ENCODE assay signal across 1 cellular context in the genomic region with DNA sequence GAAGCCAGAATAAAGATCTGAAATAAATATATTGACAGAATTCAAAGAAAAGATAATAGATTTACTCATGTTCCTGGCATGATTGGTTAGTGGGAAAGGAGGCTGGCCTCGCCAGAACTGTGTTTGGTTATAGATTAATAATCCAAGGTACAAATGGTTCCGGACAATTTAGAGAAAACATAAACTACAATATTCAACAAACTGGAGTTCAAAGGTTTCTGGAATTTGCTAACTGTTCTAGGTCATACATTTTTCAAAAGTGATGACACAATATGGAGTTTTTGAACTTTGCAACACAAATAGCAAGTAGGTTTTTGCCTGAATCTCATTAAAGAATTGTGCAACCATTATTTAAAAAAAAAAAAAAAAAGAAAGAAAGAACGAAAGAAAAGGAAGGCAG.
TF ChIP-seq lines count a peak whose summit lies in the region.

No MANE protein-coding gene starts in this region.

TF ChIP-seq in HepG2, 621 proteins besides CTCF, POLR2A, EP300 and RAD21 (continued from another document and continues in another):
- TF ChIP-seq, protein P1, sequence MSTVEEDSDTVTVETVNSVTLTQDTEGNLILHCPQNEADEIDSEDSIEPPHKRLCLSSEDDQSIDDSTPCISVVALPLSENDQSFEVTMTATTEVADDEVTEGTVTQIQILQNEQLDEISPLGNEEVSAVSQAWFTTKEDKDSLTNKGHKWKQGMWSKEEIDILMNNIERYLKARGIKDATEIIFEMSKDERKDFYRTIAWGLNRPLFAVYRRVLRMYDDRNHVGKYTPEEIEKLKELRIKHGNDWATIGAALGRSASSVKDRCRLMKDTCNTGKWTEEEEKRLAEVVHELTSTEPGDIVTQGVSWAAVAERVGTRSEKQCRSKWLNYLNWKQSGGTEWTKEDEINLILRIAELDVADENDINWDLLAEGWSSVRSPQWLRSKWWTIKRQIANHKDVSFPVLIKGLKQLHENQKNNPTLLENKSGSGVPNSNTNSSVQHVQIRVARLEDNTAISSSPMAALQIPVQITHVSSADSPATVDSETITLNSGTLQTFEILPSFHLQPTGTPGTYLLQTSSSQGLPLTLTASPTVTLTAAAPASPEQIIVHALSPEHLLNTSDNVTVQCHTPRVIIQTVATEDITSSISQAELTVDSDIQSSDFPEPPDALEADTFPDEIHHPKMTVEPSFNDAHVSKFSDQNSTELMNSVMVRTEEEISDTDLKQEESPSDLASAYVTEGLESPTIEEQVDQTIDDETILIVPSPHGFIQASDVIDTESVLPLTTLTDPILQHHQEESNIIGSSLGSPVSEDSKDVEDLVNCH (CRISPR knock-in tag; IDR thresholded peaks at IDR 0.05): no peak
- TF ChIP-seq TBP (CRISPR knock-in tag; IDR thresholded peaks at IDR 0.05) (no peak), ELF1 (CRISPR knock-in tag; IDR thresholded peaks at IDR 0.05) (no peak), HNF4G (IDR thresholded peaks at IDR 0.05; ENCODE audit: borderline replicate concordance, low read depth, low read length) (no peak; the same call in 1 of the 2 replicates), HNF4G (CRISPR knock-in tag; IDR thresholded peaks at IDR 0.05; ENCODE audit: borderline replicate concordance, low read depth) (no peak), NR2F6 (IDR thresholded peaks at IDR 0.05) (no peak), NR2F6 (CRISPR knock-in tag; IDR thresholded peaks at IDR 0.05) (no peak), GABPB1 (CRISPR knock-in tag; IDR thresholded peaks at IDR 0.05) (no peak), ZNF558 (CRISPR knock-in tag; IDR thresholded peaks at IDR 0.05; ENCODE audit: borderline replicate concordance) (no peak), TBL1XR1 (IDR thresholded peaks at IDR 0.05; ENCODE audit: borderline replicate concordance, low read length, partially characterized antibody) (peak; percentile 10), HNRNPH1 (optimal IDR thresholded peaks at IDR 0.05; ENCODE audit: low read depth, low read length) (no peak), ZNF850 (CRISPR knock-in tag; conservative IDR thresholded peaks at IDR 0.05) (no peak), YEATS4 (CRISPR knock-in tag; IDR thresholded peaks at IDR 0.05; ENCODE audit: borderline replicate concordance) (no peak), KLF16 (CRISPR knock-in tag; IDR thresholded peaks at IDR 0.05) (no peak), LCORL (IDR thresholded peaks at IDR 0.05) (no peak), LCORL (CRISPR knock-in tag; IDR thresholded peaks at IDR 0.05) (no peak), FOXA3 (CRISPR knock-in tag; IDR thresholded peaks at IDR 0.05) (peak; percentile 76), ZSCAN30 (CRISPR knock-in tag; IDR thresholded peaks at IDR 0.05) (no peak), ZNF891 (CRISPR knock-in tag; IDR thresholded peaks at IDR 0.05) (no peak), ZBTB21 (CRISPR knock-in tag; IDR thresholded peaks at IDR 0.05) (peak; percentile 73; the same call in 1 of the 2 replicates), ZNF256 (CRISPR knock-in tag; conservative IDR thresholded peaks at IDR 0.05) (no peak), ZNF552 (CRISPR knock-in tag; IDR thresholded peaks at IDR 0.05; ENCODE audit: borderline replicate concordance) (no peak), ZBTB1 (CRISPR knock-in tag; IDR thresholded peaks at IDR 0.05; ENCODE audit: borderline replicate concordance) (no peak), ZFP41 (CRISPR knock-in tag; IDR thresholded peaks at IDR 0.05; ENCODE audit: borderline replicate concordance) (no peak), ZNF720 (CRISPR knock-in tag; IDR thresholded peaks at IDR 0.05) (no peak), PRMT3 (CRISPR knock-in tag; IDR thresholded peaks at IDR 0.05; ENCODE audit: borderline replicate concordance, low read depth) (no peak), DR1 (CRISPR knock-in tag; IDR thresholded peaks at IDR 0.05) (no peak), ZNF83 (CRISPR knock-in tag; IDR thresholded peaks at IDR 0.05; ENCODE audit: borderline replicate concordance) (no peak), ELF4 (CRISPR knock-in tag; IDR thresholded peaks at IDR 0.05; ENCODE audit: borderline replicate concordance) (no peak), ZFP36 (IDR thresholded peaks at IDR 0.05; ENCODE audit: borderline replicate concordance, low read depth, low read length, partially characterized antibody) (no peak), ZNF674 (CRISPR knock-in tag; IDR thresholded peaks at IDR 0.05; ENCODE audit: low read depth) (no peak), ZNF496 (CRISPR knock-in tag; IDR thresholded peaks at IDR 0.05; ENCODE audit: insufficient replicate concordance) (no peak), ZNF317 (CRISPR knock-in tag; IDR thresholded peaks at IDR 0.05) (no peak), ARNTL (CRISPR knock-in tag; IDR thresholded peaks at IDR 0.05) (no peak), ZNF30 (CRISPR knock-in tag; IDR thresholded peaks at IDR 0.05) (no peak), MYNN (CRISPR knock-in tag; IDR thresholded peaks at IDR 0.05; ENCODE audit: low read depth) (no peak), SOX5 (CRISPR knock-in tag; IDR thresholded peaks at IDR 0.05; ENCODE audit: borderline replicate concordance) (peak; percentile 75; the same call in 1 of the 2 replicates), SALL1 (CRISPR knock-in tag; IDR thresholded peaks at IDR 0.05) (no peak; the same call in 1 of the 2 replicates), RXRB (CRISPR knock-in tag; IDR thresholded peaks at IDR 0.05; ENCODE audit: borderline replicate concordance) (peak; percentile 38)
- TF ChIP-seq, protein P2, sequence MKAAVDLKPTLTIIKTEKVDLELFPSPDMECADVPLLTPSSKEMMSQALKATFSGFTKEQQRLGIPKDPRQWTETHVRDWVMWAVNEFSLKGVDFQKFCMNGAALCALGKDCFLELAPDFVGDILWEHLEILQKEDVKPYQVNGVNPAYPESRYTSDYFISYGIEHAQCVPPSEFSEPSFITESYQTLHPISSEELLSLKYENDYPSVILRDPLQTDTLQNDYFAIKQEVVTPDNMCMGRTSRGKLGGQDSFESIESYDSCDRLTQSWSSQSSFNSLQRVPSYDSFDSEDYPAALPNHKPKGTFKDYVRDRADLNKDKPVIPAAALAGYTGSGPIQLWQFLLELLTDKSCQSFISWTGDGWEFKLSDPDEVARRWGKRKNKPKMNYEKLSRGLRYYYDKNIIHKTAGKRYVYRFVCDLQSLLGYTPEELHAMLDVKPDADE (CRISPR knock-in tag; IDR thresholded peaks at IDR 0.05): no peak
- TF ChIP-seq, protein P3, sequence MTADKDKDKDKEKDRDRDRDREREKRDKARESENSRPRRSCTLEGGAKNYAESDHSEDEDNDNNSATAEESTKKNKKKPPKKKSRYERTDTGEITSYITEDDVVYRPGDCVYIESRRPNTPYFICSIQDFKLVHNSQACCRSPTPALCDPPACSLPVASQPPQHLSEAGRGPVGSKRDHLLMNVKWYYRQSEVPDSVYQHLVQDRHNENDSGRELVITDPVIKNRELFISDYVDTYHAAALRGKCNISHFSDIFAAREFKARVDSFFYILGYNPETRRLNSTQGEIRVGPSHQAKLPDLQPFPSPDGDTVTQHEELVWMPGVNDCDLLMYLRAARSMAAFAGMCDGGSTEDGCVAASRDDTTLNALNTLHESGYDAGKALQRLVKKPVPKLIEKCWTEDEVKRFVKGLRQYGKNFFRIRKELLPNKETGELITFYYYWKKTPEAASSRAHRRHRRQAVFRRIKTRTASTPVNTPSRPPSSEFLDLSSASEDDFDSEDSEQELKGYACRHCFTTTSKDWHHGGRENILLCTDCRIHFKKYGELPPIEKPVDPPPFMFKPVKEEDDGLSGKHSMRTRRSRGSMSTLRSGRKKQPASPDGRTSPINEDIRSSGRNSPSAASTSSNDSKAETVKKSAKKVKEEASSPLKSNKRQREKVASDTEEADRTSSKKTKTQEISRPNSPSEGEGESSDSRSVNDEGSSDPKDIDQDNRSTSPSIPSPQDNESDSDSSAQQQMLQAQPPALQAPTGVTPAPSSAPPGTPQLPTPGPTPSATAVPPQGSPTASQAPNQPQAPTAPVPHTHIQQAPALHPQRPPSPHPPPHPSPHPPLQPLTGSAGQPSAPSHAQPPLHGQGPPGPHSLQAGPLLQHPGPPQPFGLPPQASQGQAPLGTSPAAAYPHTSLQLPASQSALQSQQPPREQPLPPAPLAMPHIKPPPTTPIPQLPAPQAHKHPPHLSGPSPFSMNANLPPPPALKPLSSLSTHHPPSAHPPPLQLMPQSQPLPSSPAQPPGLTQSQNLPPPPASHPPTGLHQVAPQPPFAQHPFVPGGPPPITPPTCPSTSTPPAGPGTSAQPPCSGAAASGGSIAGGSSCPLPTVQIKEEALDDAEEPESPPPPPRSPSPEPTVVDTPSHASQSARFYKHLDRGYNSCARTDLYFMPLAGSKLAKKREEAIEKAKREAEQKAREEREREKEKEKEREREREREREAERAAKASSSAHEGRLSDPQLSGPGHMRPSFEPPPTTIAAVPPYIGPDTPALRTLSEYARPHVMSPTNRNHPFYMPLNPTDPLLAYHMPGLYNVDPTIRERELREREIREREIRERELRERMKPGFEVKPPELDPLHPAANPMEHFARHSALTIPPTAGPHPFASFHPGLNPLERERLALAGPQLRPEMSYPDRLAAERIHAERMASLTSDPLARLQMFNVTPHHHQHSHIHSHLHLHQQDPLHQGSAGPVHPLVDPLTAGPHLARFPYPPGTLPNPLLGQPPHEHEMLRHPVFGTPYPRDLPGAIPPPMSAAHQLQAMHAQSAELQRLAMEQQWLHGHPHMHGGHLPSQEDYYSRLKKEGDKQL (CRISPR knock-in tag; IDR thresholded peaks at IDR 0.05; ENCODE audit: low read depth): 0 out of 2 replicates have a peak, but pooled peaks have one; percentile 18
- TF ChIP-seq, protein P4, sequence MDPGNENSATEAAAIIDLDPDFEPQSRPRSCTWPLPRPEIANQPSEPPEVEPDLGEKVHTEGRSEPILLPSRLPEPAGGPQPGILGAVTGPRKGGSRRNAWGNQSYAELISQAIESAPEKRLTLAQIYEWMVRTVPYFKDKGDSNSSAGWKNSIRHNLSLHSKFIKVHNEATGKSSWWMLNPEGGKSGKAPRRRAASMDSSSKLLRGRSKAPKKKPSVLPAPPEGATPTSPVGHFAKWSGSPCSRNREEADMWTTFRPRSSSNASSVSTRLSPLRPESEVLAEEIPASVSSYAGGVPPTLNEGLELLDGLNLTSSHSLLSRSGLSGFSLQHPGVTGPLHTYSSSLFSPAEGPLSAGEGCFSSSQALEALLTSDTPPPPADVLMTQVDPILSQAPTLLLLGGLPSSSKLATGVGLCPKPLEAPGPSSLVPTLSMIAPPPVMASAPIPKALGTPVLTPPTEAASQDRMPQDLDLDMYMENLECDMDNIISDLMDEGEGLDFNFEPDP (CRISPR knock-in tag; conservative IDR thresholded peaks at IDR 0.05): no peak
- TF ChIP-seq, protein P5, sequence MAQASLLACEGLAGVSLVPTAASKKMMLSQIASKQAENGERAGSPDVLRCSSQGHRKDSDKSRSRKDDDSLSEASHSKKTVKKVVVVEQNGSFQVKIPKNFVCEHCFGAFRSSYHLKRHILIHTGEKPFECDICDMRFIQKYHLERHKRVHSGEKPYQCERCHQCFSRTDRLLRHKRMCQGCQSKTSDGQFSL (CRISPR knock-in tag; IDR thresholded peaks at IDR 0.05): no peak
- TF ChIP-seq, protein P6, sequence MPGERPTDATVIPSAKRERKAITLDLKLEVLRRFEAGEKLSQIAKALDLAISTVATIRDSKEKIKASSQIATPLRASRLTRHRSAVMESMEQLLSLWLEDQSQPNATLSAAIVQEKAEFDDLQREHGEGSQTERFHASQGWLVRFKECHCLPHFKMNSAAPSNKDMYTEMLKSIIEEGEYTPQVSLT (CRISPR knock-in tag; IDR thresholded peaks at IDR 0.05; ENCODE audit: borderline replicate concordance, low read depth): no peak
- TF ChIP-seq, protein P7, sequence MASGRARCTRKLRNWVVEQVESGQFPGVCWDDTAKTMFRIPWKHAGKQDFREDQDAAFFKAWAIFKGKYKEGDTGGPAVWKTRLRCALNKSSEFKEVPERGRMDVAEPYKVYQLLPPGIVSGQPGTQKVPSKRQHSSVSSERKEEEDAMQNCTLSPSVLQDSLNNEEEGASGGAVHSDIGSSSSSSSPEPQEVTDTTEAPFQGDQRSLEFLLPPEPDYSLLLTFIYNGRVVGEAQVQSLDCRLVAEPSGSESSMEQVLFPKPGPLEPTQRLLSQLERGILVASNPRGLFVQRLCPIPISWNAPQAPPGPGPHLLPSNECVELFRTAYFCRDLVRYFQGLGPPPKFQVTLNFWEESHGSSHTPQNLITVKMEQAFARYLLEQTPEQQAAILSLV (CRISPR knock-in tag; IDR thresholded peaks at IDR 0.05; ENCODE audit: borderline replicate concordance): no peak
- TF ChIP-seq, protein P8, sequence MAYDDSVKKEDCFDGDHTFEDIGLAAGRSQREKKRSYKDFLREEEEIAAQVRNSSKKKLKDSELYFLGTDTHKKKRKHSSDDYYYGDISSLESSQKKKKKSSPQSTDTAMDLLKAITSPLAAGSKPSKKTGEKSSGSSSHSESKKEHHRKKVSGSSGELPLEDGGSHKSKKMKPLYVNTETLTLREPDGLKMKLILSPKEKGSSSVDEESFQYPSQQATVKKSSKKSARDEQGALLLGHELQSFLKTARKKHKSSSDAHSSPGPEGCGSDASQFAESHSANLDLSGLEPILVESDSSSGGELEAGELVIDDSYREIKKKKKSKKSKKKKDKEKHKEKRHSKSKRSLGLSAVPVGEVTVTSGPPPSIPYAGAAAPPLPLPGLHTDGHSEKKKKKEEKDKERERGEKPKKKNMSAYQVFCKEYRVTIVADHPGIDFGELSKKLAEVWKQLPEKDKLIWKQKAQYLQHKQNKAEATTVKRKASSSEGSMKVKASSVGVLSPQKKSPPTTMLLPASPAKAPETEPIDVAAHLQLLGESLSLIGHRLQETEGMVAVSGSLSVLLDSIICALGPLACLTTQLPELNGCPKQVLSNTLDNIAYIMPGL (CRISPR knock-in tag; IDR thresholded peaks at IDR 0.05; ENCODE audit: borderline replicate concordance in 1 of 2, low read depth in 1 of 2): no peak
- TF ChIP-seq, protein P9, sequence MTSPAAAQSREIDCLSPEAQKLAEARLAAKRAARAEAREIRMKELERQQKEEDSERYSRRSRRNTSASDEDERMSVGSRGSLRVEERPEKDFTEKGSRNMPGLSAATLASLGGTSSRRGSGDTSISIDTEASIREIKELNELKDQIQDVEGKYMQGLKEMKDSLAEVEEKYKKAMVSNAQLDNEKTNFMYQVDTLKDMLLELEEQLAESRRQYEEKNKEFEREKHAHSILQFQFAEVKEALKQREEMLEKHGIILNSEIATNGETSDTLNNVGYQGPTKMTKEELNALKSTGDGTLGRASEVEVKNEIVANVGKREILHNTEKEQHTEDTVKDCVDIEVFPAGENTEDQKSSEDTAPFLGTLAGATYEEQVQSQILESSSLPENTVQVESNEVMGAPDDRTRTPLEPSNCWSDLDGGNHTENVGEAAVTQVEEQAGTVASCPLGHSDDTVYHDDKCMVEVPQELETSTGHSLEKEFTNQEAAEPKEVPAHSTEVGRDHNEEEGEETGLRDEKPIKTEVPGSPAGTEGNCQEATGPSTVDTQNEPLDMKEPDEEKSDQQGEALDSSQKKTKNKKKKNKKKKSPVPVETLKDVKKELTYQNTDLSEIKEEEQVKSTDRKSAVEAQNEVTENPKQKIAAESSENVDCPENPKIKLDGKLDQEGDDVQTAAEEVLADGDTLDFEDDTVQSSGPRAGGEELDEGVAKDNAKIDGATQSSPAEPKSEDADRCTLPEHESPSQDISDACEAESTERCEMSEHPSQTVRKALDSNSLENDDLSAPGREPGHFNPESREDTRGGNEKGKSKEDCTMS (CRISPR knock-in tag; conservative IDR thresholded peaks at IDR 0.05): no peak
- TF ChIP-seq, protein P10, sequence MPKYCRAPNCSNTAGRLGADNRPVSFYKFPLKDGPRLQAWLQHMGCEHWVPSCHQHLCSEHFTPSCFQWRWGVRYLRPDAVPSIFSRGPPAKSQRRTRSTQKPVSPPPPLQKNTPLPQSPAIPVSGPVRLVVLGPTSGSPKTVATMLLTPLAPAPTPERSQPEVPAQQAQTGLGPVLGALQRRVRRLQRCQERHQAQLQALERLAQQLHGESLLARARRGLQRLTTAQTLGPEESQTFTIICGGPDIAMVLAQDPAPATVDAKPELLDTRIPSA (CRISPR knock-in tag; IDR thresholded peaks at IDR 0.05; ENCODE audit: borderline replicate concordance): no peak
